ENCODE assay signal across 3 cellular contexts in genomic region chrX:48592971-48593370, GRCh38.
TF ChIP-seq lines count a peak whose summit lies in the region.

No MANE protein-coding gene starts in this region.

TF ChIP-seq in HEK293, 187 proteins besides CTCF, POLR2A, EP300 and RAD21:
- TF ChIP-seq ZNF433 (tag by site-specific recombination; IDR thresholded peaks at IDR 0.05; ENCODE audit: low read depth), result no peak
- TF ChIP-seq ZFHX2 (tag by site-specific recombination; conservative IDR thresholded peaks at IDR 0.05), result peak; percentile 57
- no peak for TF ChIP-seq ZNF510 (tag by site-specific recombination; IDR thresholded peaks at IDR 0.05; ENCODE audit: insufficient replicate concordance)
- TF ChIP-seq ZNF280C (tag by site-specific recombination; IDR thresholded peaks at IDR 0.05), result no peak
- TF ChIP-seq SCRT1 (tag by site-specific recombination; IDR thresholded peaks at IDR 0.05; ENCODE audit: borderline replicate concordance), result no peak

TF ChIP-seq in K562, 482 proteins besides CTCF, POLR2A, EP300 and RAD21:
- TF ChIP-seq PHB2 (IDR thresholded peaks at IDR 0.05; ENCODE audit: low read depth), result no peak
- TF ChIP-seq ZBTB5 (IDR thresholded peaks at IDR 0.05), result no peak
- TF ChIP-seq FOXK1 (CRISPR knock-in tag; IDR thresholded peaks at IDR 0.05; ENCODE audit: borderline replicate concordance), result no peak
- no peak for TF ChIP-seq CBFB (CRISPR knock-in tag; IDR thresholded peaks at IDR 0.05)

TF ChIP-seq in endothelial cell of umbilical vein, 7 proteins besides CTCF, POLR2A, EP300 and RAD21:
- no peak for TF ChIP-seq MYC (IDR thresholded peaks at IDR 0.05; ENCODE audit: low read depth, low read length)
- TF ChIP-seq FOS (IDR thresholded peaks at IDR 0.05; ENCODE audit: borderline replicate concordance, insufficient read depth, low read length), result no peak
- TF ChIP-seq GATA2 (IDR thresholded peaks at IDR 0.05; ENCODE audit: insufficient read depth, insufficient read length, low read depth, low read length), result peak; percentile 27
- TF ChIP-seq POLR2AphosphoS5 (IDR thresholded peaks at IDR 0.05; ENCODE audit: insufficient read depth, low read depth, low read length), result no peak
